ENCODE assay signal across 18 cellular contexts in the genomic region with DNA sequence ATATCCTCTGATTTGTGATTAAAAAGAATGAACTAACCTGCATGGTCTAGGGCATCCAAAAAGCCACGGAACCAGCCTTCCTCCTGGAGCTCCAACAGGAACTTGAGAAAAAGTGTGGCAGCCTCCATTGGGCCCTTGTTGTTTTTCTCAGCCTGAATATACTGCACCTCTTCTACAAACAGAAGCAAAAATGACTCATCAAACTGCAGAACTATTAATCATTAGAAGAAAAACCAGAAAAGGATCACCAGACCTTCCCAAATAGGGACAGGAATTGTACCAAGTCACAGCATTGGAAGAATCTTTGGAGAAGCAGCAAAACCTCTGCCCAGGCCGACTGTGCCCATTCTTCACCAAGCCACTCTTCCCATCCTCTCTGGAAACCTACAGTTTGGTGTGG. TPM values are rescaled to one million over a fixed set of nuclear protein-coding genes. Genes with fewer than 3 reads are reported as not detected.
DNase-seq lines count a peak whose midpoint lies in the region; ATAC-seq, FAIRE-seq and TF ChIP-seq lines count a peak whose summit lies in the region.
"Had no signal": no experiment of that assay in that cellular context is flagged by ENCODE, and none has a peak within 500 bp of the region (broad histone marks: within the 10 kb centered on the region; RNA-seq: fewer than 3 reads in every experiment).

No MANE protein-coding gene starts in this region.

- peak overlapping the region in 3 of 7 donors; percentile 8 to 57 (median 25) for H3K27ac Mint-ChIP-seq in CD4-positive, alpha-beta memory T cell
- H3K27ac Mint-ChIP-seq: activated naive CD8-positive, alpha-beta T cell; stimulated activated naive CD8-positive, alpha-beta T cell treated with anti-CD3 and anti-CD28 coated beads, Interleukin-15, Interleukin-2, amounts not matched to agents 100 ng/mL and 50 ng/mL, for 24 hours had no signal

- peaks cover 68% of the 10 kb centered on the region for H3K79me2 ChIP-seq in ACC112 (ENCODE audit: control insufficient read depth, insufficient read depth, low read length, unreplicated experiment)
- H3K79me2 ChIP-seq in HCT116 (ENCODE audit: insufficient read depth, low read length) = no peaks in the 10 kb centered on the region
- H3K79me2 ChIP-seq in mammary epithelial cell (ENCODE audit: insufficient read depth, low read length) = peaks cover 6% of the 10 kb centered on the region
- no peaks in the 10 kb centered on the region for H3K79me2 ChIP-seq in hepatocyte

- H3K4me2 ChIP-seq in HCT116 (ENCODE audit: low read length) (peak overlapping the region; percentile 46), mammary epithelial cell (ENCODE audit: insufficient read depth, low read depth, low read length) (peak overlapping the region; percentile 48), hepatocyte (no peak overlapping the region)

- no peak for TF ChIP-seq POLR2A in HCT116 (IDR thresholded peaks at IDR 0.05; ENCODE audit: borderline replicate concordance, extremely low read depth, insufficient read depth, insufficient read length)

- H3K9me3 Mint-ChIP-seq in CD4-positive, alpha-beta memory T cell = no peaks in the 10 kb centered on the region
- H3K9me3 Mint-ChIP-seq: neural crest cell; stimulated activated naive CD8-positive, alpha-beta T cell treated with anti-CD3 and anti-CD28 coated beads, Interleukin-15, Interleukin-2, amounts not matched to agents 100 ng/mL and 50 ng/mL, for 24 hours had no signal

- no peak for FAIRE-seq in small intestine (lab: Jason Lieb, UNC)
- FAIRE-seq: H54 had no signal

- 77% methylated on average over 2 of the region's 2 CpGs for WGBS in mammary epithelial cell (ENCODE audit: low coverage, missing lambda C conversion rate)
- 93% methylated on average over 2 of the region's 2 CpGs for WGBS in hepatocyte (ENCODE audit: low lambda C conversion rate, missing lambda C conversion rate)
- WGBS in small intestine, 3 donors = 67 to 91% (median 91%) methylated on average over 2 of the region's 2 CpGs

- TF ChIP-seq RAD21 in HCT116 (IDR thresholded peaks at IDR 0.05; ENCODE audit: low read depth) = no peak

- TF ChIP-seq CTCF in HCT116 (IDR thresholded peaks at IDR 0.05 in 2 of 3, conservative IDR thresholded peaks at IDR 0.05 in 1 of 3; ENCODE audit: borderline replicate concordance in 1 of 3, insufficient read depth in 1 of 3, low read depth in 2 of 3, low read length in 2 of 3) (no peak), mammary epithelial cell (conservative IDR thresholded peaks at IDR 0.05 in 1 of 2, IDR thresholded peaks at IDR 0.05 in 1 of 2; ENCODE audit: extremely low read depth in 1 of 2, insufficient read depth in 1 of 2, low read depth in 1 of 2, low read length in 2 of 2) (no peak), hepatocyte (IDR thresholded peaks at IDR 0.05; ENCODE audit: poor library complexity) (no peak)

- H3K36me3 ChIP-seq in ACC112 (ENCODE audit: insufficient read depth, low read length) = peaks cover 67% of the 10 kb centered on the region
- no peaks in the 10 kb centered on the region for H3K36me3 ChIP-seq in HCT116 (ENCODE audit: control insufficient read depth in 1 of 2, insufficient read depth in 2 of 2, low read length in 2 of 2)
- no peaks in the 10 kb centered on the region for H3K36me3 ChIP-seq in mammary epithelial cell (ENCODE audit: insufficient read depth, low read length)
- H3K36me3 ChIP-seq in hepatocyte (replicated peaks; ENCODE audit: insufficient read depth, low read depth) = no peaks in the 10 kb centered on the region
- H3K36me3 ChIP-seq in CD4-positive, alpha-beta memory T cell (ENCODE audit: insufficient read depth, low read length) = peaks cover 12% of the 10 kb centered on the region
- H3K36me3 ChIP-seq in small intestine (ENCODE audit: control insufficient read depth in 2 of 2, insufficient read depth in 2 of 2, low read length in 2 of 2) = peaks cover 2 to 4% of the 10 kb centered on the region in 2 donors

- H3K27me3 Mint-ChIP-seq in CD4-positive, alpha-beta memory T cell = no peaks in the 10 kb centered on the region
- H3K27me3 Mint-ChIP-seq: activated naive CD8-positive, alpha-beta T cell; stimulated activated naive CD8-positive, alpha-beta T cell treated with anti-CD3 and anti-CD28 coated beads, Interleukin-15, Interleukin-2, amounts not matched to agents 100 ng/mL and 50 ng/mL, for 24 hours had no signal

- H3K4me3 Mint-ChIP-seq in CD4-positive, alpha-beta memory T cell = no peak overlapping the region
- H3K4me3 Mint-ChIP-seq: activated naive CD8-positive, alpha-beta T cell; neural crest cell; stimulated activated naive CD8-positive, alpha-beta T cell treated with anti-CD3 and anti-CD28 coated beads, Interleukin-15, Interleukin-2, amounts not matched to agents 100 ng/mL and 50 ng/mL, for 24 hours had no signal

- POLR2A ChIA-PET in HCT116 (lab: Charles Lee) = no interaction called here
- POLR2A ChIA-PET in CD4-positive, alpha-beta memory T cell (lab: Charles Lee; ENCODE audit: partially characterized antibody) = no interaction called here

- RAD21 ChIA-PET in HCT116 (lab: Charles Lee; ENCODE audit: low non-redundant PET in 1 of 2, low total read pairs in 2 of 2, uncharacterized antibody in 2 of 2, unreplicated experiment in 2 of 2) = no interaction called here

- H3K4me1 ChIP-seq in ACC112 (ENCODE audit: control insufficient read depth, insufficient read depth, low read length, unreplicated experiment) (peaks cover 40% of the 10 kb centered on the region), HCT116 (ENCODE audit: control insufficient read depth in 1 of 2, insufficient read depth in 2 of 2, low read length in 2 of 2) (peaks cover 8 to 33% of the 10 kb centered on the region in 2 experiments; a peak in 3 of 4 replicates), mammary epithelial cell (ENCODE audit: insufficient read depth, low read length) (peaks cover 29% of the 10 kb centered on the region), hepatocyte (ENCODE audit: insufficient read depth) (no peaks in the 10 kb centered on the region), small intestine (ENCODE audit: control insufficient read depth in 2 of 2, insufficient read depth in 1 of 2, low read depth in 1 of 2, low read length in 1 of 2) (no peaks in the 10 kb centered on the region)
- H3K4me1 ChIP-seq in CD4-positive, alpha-beta memory T cell (ENCODE audit: insufficient read depth, low read length) = no peaks in the 10 kb centered on the region
- H3K4me1 ChIP-seq: esophagus muscularis mucosa had no signal

- H3K4me3 ChIP-seq in ACC112 (ENCODE audit: low read depth, low read length) = no peak overlapping the region
- no peak overlapping the region for H3K4me3 ChIP-seq in HCT116 (replicated peaks in 1 of 2; ENCODE audit: low read depth in 1 of 2, low read length in 2 of 2)
- H3K4me3 ChIP-seq in mammary epithelial cell (replicated peaks in 1 of 3; ENCODE audit: insufficient read depth in 1 of 3, low read depth in 2 of 3, low read length in 3 of 3) = peak overlapping the region in 1 of 3 experiments; percentile 28
- H3K4me3 ChIP-seq in hepatocyte = no peak overlapping the region
- H3K4me3 ChIP-seq in CD4-positive, alpha-beta memory T cell (ENCODE audit: low read length in 2 of 2) = no peak overlapping the region
- H3K4me3 ChIP-seq in small intestine (ENCODE audit: low read depth in 1 of 2, low read length in 2 of 2) = no peak overlapping the region
- H3K4me3 ChIP-seq: esophagus muscularis mucosa had no signal

- H3K9me2 ChIP-seq in HCT116 (ENCODE audit: insufficient read depth) (no peaks in the 10 kb centered on the region), hepatocyte (replicated peaks; ENCODE audit: insufficient read depth) (no peaks in the 10 kb centered on the region)

- intact Hi-C loops in HCT116 (cut with micrococcal nuclease) = no loop called here
- intact Hi-C loops in mammary epithelial cell (cut with micrococcal nuclease) = no loop called here
- intact Hi-C loops in CD4-positive, alpha-beta memory T cell (cut with micrococcal nuclease) = no loop called here
- intact Hi-C loops in sciatic nerve (cut with DNase I) = no loop called here

- H3K27me3 ChIP-seq in ACC112 (ENCODE audit: insufficient read depth, low read length) (no peaks in the 10 kb centered on the region), HCT116 (ENCODE audit: insufficient read depth, low read length) (no peaks in the 10 kb centered on the region), mammary epithelial cell (ENCODE audit: insufficient read depth, low read length) (no peaks in the 10 kb centered on the region), hepatocyte (no peaks in the 10 kb centered on the region), small intestine (ENCODE audit: control insufficient read depth in 2 of 2, insufficient read depth in 2 of 2, low read length in 2 of 2) (no peaks in the 10 kb centered on the region)
- H3K27me3 ChIP-seq in CD4-positive, alpha-beta memory T cell (ENCODE audit: insufficient read depth, low read length) = no peaks in the 10 kb centered on the region
- H3K27me3 ChIP-seq: esophagus muscularis mucosa had no signal

- no peak overlapping the region for H3K9ac ChIP-seq in HCT116 (ENCODE audit: low read length)
- H3K9ac ChIP-seq in mammary epithelial cell (ENCODE audit: insufficient read depth, low read length) = peak overlapping the region; percentile 28

- peak overlapping the region; percentile 89 for H3K27ac ChIP-seq in ACC112 (ENCODE audit: low read depth, low read length)
- no peak overlapping the region for H3K27ac ChIP-seq in HCT116 (ENCODE audit: low read depth, low read length)
- H3K27ac ChIP-seq in mammary epithelial cell (ENCODE audit: insufficient read depth, low read depth, low read length) = peak overlapping the region; percentile 62
- H3K27ac ChIP-seq in hepatocyte = no peak overlapping the region
- H3K27ac ChIP-seq in CD4-positive, alpha-beta memory T cell (ENCODE audit: low read depth, low read length) = no peak overlapping the region
- no peak overlapping the region for H3K27ac ChIP-seq in small intestine (ENCODE audit: low read depth in 1 of 2, low read length in 1 of 2)
- H3K27ac ChIP-seq: esophagus muscularis mucosa had no signal

- H4K20me1 ChIP-seq in HCT116 (ENCODE audit: insufficient read depth) (no peaks in the 10 kb centered on the region), mammary epithelial cell (ENCODE audit: insufficient read depth, low read length) (no peaks in the 10 kb centered on the region), hepatocyte (ENCODE audit: insufficient read depth, poor library complexity, severe bottlenecking) (no peaks in the 10 kb centered on the region)

- H2AFZ ChIP-seq in ACC112 (ENCODE audit: low read length, unreplicated experiment) = no peak overlapping the region
- no peak overlapping the region for H2AFZ ChIP-seq in HCT116 (ENCODE audit: low read depth, low read length, poor library complexity, severe bottlenecking)
- peak overlapping the region; percentile 60 for H2AFZ ChIP-seq in mammary epithelial cell (ENCODE audit: low read depth, low read length)
- H2AFZ ChIP-seq in hepatocyte = peak overlapping the region; percentile 35

- CTCF ChIA-PET in HCT116 (lab: Charles Lee) = no interaction called here
- CTCF ChIA-PET in mammary epithelial cell (lab: Charles Lee; ENCODE audit: low non-redundant PET) = no interaction called here
- CTCF ChIA-PET in CD4-positive, alpha-beta memory T cell (lab: Charles Lee; ENCODE audit: partially characterized antibody) = interaction anchor here (2.5 kb wide), 1 partner anchor 122 kb away, joined by 8 read pairs; no protein-coding TSS in a partner anchor

- no peak for DNase-seq in HCT116 (ENCODE audit: low read depth, low spot score)
- DNase-seq in mammary epithelial cell = peak; percentile 70
- no peak for DNase-seq in hepatocyte (ENCODE audit: low spot score)
- DNase-seq in germinal center (ENCODE audit: low spot score) = no peak
- DNase-seq in CD4-positive, alpha-beta memory T cell = no peak
- DNase-seq in small intestine = no peak
- no peak for DNase-seq in sciatic nerve (ENCODE audit: low spot score)
- DNase-seq: activated CD4-positive, CD25-positive, alpha-beta regulatory T cell treated with anti-CD3 and anti-CD28 coated beads, Interleukin-2, amount 50 U/mL, for 72 hours; cerebellar nuclear complex; Karpas-422; NCI-H2029; NCI-H69 had no signal

- BruUV-seq in HCT116 (replicated peaks; lab: Mats Ljungman, UMichigan) (no TSS peak), mammary epithelial cell (replicated peaks; lab: Mats Ljungman, UMichigan) (no TSS peak)

- dilution Hi-C loops in mammary epithelial cell (cut with HindIII; ENCODE audit: low sequenced_read_pairs) = no loop called here

- in situ Hi-C loops in mammary epithelial cell (cut with MboI; ENCODE audit: low sequenced_read_pairs in 2 of 2) = no loop called here

- no peaks in the 10 kb centered on the region for H3K9me3 ChIP-seq in HCT116 (ENCODE audit: control insufficient read depth in 1 of 2, insufficient read depth in 1 of 2, low read depth in 1 of 2, low read length in 2 of 2)
- peaks cover 9% of the 10 kb centered on the region for H3K9me3 ChIP-seq in mammary epithelial cell (replicated peaks; ENCODE audit: insufficient read depth, low read length)
- no peaks in the 10 kb centered on the region for H3K9me3 ChIP-seq in hepatocyte (ENCODE audit: low read depth)
- no peaks in the 10 kb centered on the region for H3K9me3 ChIP-seq in CD4-positive, alpha-beta memory T cell (ENCODE audit: control insufficient read depth in 1 of 2, low read length in 2 of 2)
- no peaks in the 10 kb centered on the region for H3K9me3 ChIP-seq in small intestine (ENCODE audit: control insufficient read depth, low read depth)
- H3K9me3 ChIP-seq: esophagus muscularis mucosa had no signal

- H3K4me1 Mint-ChIP-seq in CD4-positive, alpha-beta memory T cell = peaks cover 3 to 8% (median 5%) of the 10 kb centered on the region in 4 donors
- H3K4me1 Mint-ChIP-seq: neural crest cell had no signal

- H3K36me3 Mint-ChIP-seq in CD4-positive, alpha-beta memory T cell = peaks cover 39 to 50% of the 10 kb centered on the region in 2 donors

- ATAC-seq in HCT116 (no peak), sciatic nerve (no peak)

RNA-seq across cellular contexts. Expression of a gene that starts 25.2 kb away (rescaled TPM):
- total RNA-seq in HCT116 (2021; ENCODE audit: unreplicated experiment) = 5.5 TPM
- 2.3 and 2.7 TPM in 2 replicates for polyA plus RNA-seq in HCT116 (2012)
- total RNA-seq in mammary epithelial cell = 1 to 10 TPM; 4.7 to 8.6 TPM
- polyA plus RNA-seq in mammary epithelial cell = 3.4 TPM
- 5.5 TPM for polyA minus RNA-seq in mammary epithelial cell
- total RNA-seq in hepatocyte = 5.1 and 5.9 TPM in 2 replicates
- 2.5 and 3.9 TPM in 2 replicates for polyA plus RNA-seq in hepatocyte
- total RNA-seq in CD4-positive, alpha-beta memory T cell = 10 to 100 TPM; 29.0 to 32.0 TPM
- 10 to 100 TPM; 19.4 to 22.1 TPM for polyA plus RNA-seq in CD4-positive, alpha-beta memory T cell
- polyA plus RNA-seq in small intestine = 1 to 10 TPM; 3.5 to 5.1 (median 4.3) TPM
- 14.3 TPM for total RNA-seq in sciatic nerve

RNA-seq across cellular contexts. Expression of a gene that starts 51.4 kb away (rescaled TPM):
- total RNA-seq in HCT116 (2021; ENCODE audit: unreplicated experiment) (8.1 TPM), mammary epithelial cell (10 to 100 TPM in 1 of 2 donors, 1 to 10 TPM in 1; 4.8 to 11.3 TPM), hepatocyte (3.4 and 4.3 TPM in 2 replicates), sciatic nerve (15.4 TPM)
- polyA plus RNA-seq in HCT116 (2012) = 16.2 and 21.9 TPM in 2 replicates
- polyA plus RNA-seq in mammary epithelial cell (1.4 TPM), hepatocyte (24.4 and 33.6 TPM in 2 replicates), small intestine (10 to 100 TPM in 1 of 3 donors, 1 to 10 TPM in 2; 6.5 to 15.4 (median 7.1) TPM)
- not detected for polyA minus RNA-seq in mammary epithelial cell
- total RNA-seq in CD4-positive, alpha-beta memory T cell = 10 to 100 TPM; 32.1 to 37.8 TPM
- polyA plus RNA-seq in CD4-positive, alpha-beta memory T cell = 100 to 1,000 TPM in 1 of 2 donors, 10 to 100 TPM in 1; 42.4 to 115 TPM

RNA-seq across cellular contexts. Expression of a gene that starts 51.6 kb away (rescaled TPM):
- total RNA-seq in HCT116 (2021; ENCODE audit: unreplicated experiment) = 12.7 TPM
- 5.4 and 6.8 TPM in 2 replicates for polyA plus RNA-seq in HCT116 (2012)
- total RNA-seq in mammary epithelial cell = 10 to 100 TPM; 15.9 to 29.0 TPM
- 11.1 TPM for polyA plus RNA-seq in mammary epithelial cell
- 21.3 TPM for polyA minus RNA-seq in mammary epithelial cell
- total RNA-seq in hepatocyte = 25.8 and 26.5 TPM in 2 replicates
- 14.1 and 15.4 TPM in 2 replicates for polyA plus RNA-seq in hepatocyte
- total RNA-seq in CD4-positive, alpha-beta memory T cell = 10 to 100 TPM; 24.1 to 24.6 TPM
- 10 to 100 TPM; 24.4 to 32.4 TPM for polyA plus RNA-seq in CD4-positive, alpha-beta memory T cell
- polyA plus RNA-seq in small intestine = 1 to 10 TPM; 6.2 to 7.6 (median 6.5) TPM
- 19.3 TPM for total RNA-seq in sciatic nerve

Comparison
In these comparisons a context has a peak if more than half of its experiments do, and no peak if none do; other contexts are left out.
1. H2AFZ ChIP-seq: peak in mammary epithelial cell (single experiment) and hepatocyte (single experiment); none in ACC112 (single experiment) and HCT116 (single experiment).
2. H3K27ac ChIP-seq: peak in ACC112 (single experiment) and mammary epithelial cell (single experiment); none in HCT116 (single experiment), hepatocyte (single experiment), CD4-positive, alpha-beta memory T cell (single experiment) and small intestine (0 of 2).